ENCODE assay signal across 33 cellular contexts in genomic region chr11:16685914-16686313, GRCh38.
"Had no signal": no experiment of that assay in that cellular context is flagged by ENCODE, and none has a peak within 500 bp of the region (broad histone marks: within the 10 kb centered on the region; RNA-seq: fewer than 3 reads in every experiment).

No MANE protein-coding gene starts in this region.

- H3K9me3 ChIP-seq: ascending aorta, colonic mucosa had no signal

- H3K9me3 Mint-ChIP-seq: activated CD4-positive, alpha-beta T cell treated with anti-CD3 and anti-CD28 coated beads, Interleukin-2, amount 10 ng/mL, durations not matched to agents 24 days and 14 days; activated naive CD4-positive, alpha-beta T cell treated with anti-CD3 and anti-CD28 coated beads, Interleukin-2, amount 10 ng/mL, durations not matched to agents 7 days and 5 days; activated naive CD4-positive, alpha-beta T cell treated with anti-CD3 and anti-CD28 coated beads, Interleukin-2, amount 50 U/mL, for 72 hours; activated naive CD8-positive, alpha-beta T cell treated with anti-CD3 and anti-CD28 coated beads, Interleukin-2, amount 10 ng/mL, durations not matched to agents 7 days and 5 days; activated T-helper 2 cell treated with anti-CD3 and anti-CD28 coated beads, Interferon-gamma antibody, Interleukin-2, Interleukin-4, amounts not matched to agents 10 μg/mL and 5 μg/mL and 100 μg/mL, durations not matched to agents 14 hours and 24 hours and 36 hours; T-helper 2 cell treated with Interferon-gamma antibody and Interleukin-4, amounts not matched to agents 5 μg/mL and 100 μg/mL, for 36 hours had no signal

- H3K36me3 Mint-ChIP-seq: activated CD4-positive, alpha-beta memory T cell treated with anti-CD3 and anti-CD28 coated beads for 36 hours; activated CD8-positive, alpha-beta memory T cell treated with anti-CD3 and anti-CD28 coated beads, Interleukin-2, amount 10 ng/mL, durations not matched to agents 7 days and 5 days; activated naive CD4-positive, alpha-beta T cell treated with anti-CD3 and anti-CD28 coated beads, Interleukin-2, amount 10 ng/mL, durations not matched to agents 7 days and 5 days; activated naive CD8-positive, alpha-beta T cell treated with anti-CD3 and anti-CD28 coated beads, Interleukin-2, amount 10 ng/mL, durations not matched to agents 7 days and 5 days; brain had no signal

- FAIRE-seq: frontal cortex had no signal

- H3K4me3 ChIP-seq: ascending aorta, breast epithelium, cardiac muscle cell, colonic mucosa had no signal

- ATAC-seq: activated CD4-positive, alpha-beta T cell treated with anti-CD3 and anti-CD28 coated beads for 36 hours; activated CD8-positive, alpha-beta memory T cell treated with anti-CD3 and anti-CD28 coated beads, Interleukin-2, amount 10 ng/mL, durations not matched to agents 7 days and 5 days; activated CD8-positive, alpha-beta T cell treated with anti-CD3 and anti-CD28 coated beads, Interleukin-2, amount 10 ng/mL, durations not matched to agents 7 days and 5 days; activated naive CD4-positive, alpha-beta T cell treated with anti-CD3 and anti-CD28 coated beads, Interleukin-2, amount 50 U/mL, for 72 hours; esophagus mucosa; T-helper 17 cell had no signal

- H3K4me1 ChIP-seq: ascending aorta, breast epithelium, colonic mucosa had no signal

- DNase-seq: activated CD4-positive, alpha-beta memory T cell treated with anti-CD3 and anti-CD28 coated beads for 36 hours; activated CD4-positive, alpha-beta T cell treated with anti-CD3 and anti-CD28 coated beads for 36 hours; activated CD4-positive, alpha-beta T cell treated with anti-CD3 and anti-CD28 coated beads, Interleukin-2, amount 10 ng/mL, durations not matched to agents 24 days and 14 days; activated CD4-positive, CD25-positive, alpha-beta regulatory T cell; activated CD4-positive, CD25-positive, alpha-beta regulatory T cell treated with anti-CD3 and anti-CD28 coated beads, Interleukin-2, amount 50 U/mL, for 72 hours; activated CD8-positive, alpha-beta memory T cell treated with anti-CD3 and anti-CD28 coated beads, Interleukin-2, amount 10 ng/mL, durations not matched to agents 7 days and 5 days; activated CD8-positive, alpha-beta memory T cell treated with anti-CD3 and anti-CD28 coated beads, Interleukin-2, amount 50 U/mL, for 4 hours; activated CD8-positive, alpha-beta T cell treated with anti-CD3 and anti-CD28 coated beads, Interleukin-2, amount 10 ng/mL, durations not matched to agents 7 days and 5 days; activated gamma-delta T cell; activated naive CD4-positive, alpha-beta T cell; activated naive CD4-positive, alpha-beta T cell treated with anti-CD3 and anti-CD28 coated beads, Interleukin-2, amount 10 ng/mL, durations not matched to agents 7 days and 5 days; activated naive CD8-positive, alpha-beta T cell treated with anti-CD3 and anti-CD28 coated beads, Interleukin-2, amount 10 ng/mL, durations not matched to agents 7 days and 5 days; activated T-cell treated with anti-CD3 and anti-CD28 coated beads, Interleukin-2, amount 50 U/mL, for 1 hour; activated T-cell treated with anti-CD3 and anti-CD28 coated beads, Interleukin-2, amount 50 U/mL, for 48 hours; central memory CD4-positive, alpha-beta T cell; cerebellar nuclear complex; colonic mucosa; effector CD8-positive, alpha-beta T cell; foreskin fibroblast; head of caudate nucleus; T-helper 17 cell; T1000; WERI-Rb-1 had no signal

- H3K27ac Mint-ChIP-seq: activated CD4-positive, alpha-beta memory T cell treated with anti-CD3 and anti-CD28 coated beads for 36 hours; activated CD4-positive, alpha-beta T cell treated with anti-CD3 and anti-CD28 coated beads for 36 hours; activated CD4-positive, alpha-beta T cell treated with anti-CD3 and anti-CD28 coated beads, Interleukin-2, amount 10 ng/mL, durations not matched to agents 24 days and 14 days; activated CD8-positive, alpha-beta memory T cell treated with anti-CD3 and anti-CD28 coated beads, Interleukin-2, amount 10 ng/mL, durations not matched to agents 7 days and 5 days; activated CD8-positive, alpha-beta T cell treated with anti-CD3 and anti-CD28 coated beads, Interleukin-2, amount 10 ng/mL, durations not matched to agents 7 days and 5 days; activated naive CD4-positive, alpha-beta T cell treated with anti-CD3 and anti-CD28 coated beads, Interleukin-2, amount 10 ng/mL, durations not matched to agents 7 days and 5 days; activated naive CD4-positive, alpha-beta T cell treated with anti-CD3 and anti-CD28 coated beads, Interleukin-2, amount 50 U/mL, for 72 hours; activated naive CD8-positive, alpha-beta T cell treated with anti-CD3 and anti-CD28 coated beads, Interleukin-2, amount 10 ng/mL, durations not matched to agents 7 days and 5 days; activated T-helper 1 cell treated with anti-CD3 and anti-CD28 coated beads, Interleukin-12 subunit alpha, Interleukin-12 subunit beta, Interleukin-2, Interleukin-4 antibody, amounts not matched to agents 30 ng/mL and 10 ng/mL and 1 ng/mL, durations not matched to agents 14 hours and 24 hours and 36 hours; activated T-helper 2 cell treated with anti-CD3 and anti-CD28 coated beads, Interferon-gamma antibody, Interleukin-2, Interleukin-4, amounts not matched to agents 10 μg/mL and 5 μg/mL and 100 μg/mL, durations not matched to agents 14 hours and 24 hours and 36 hours; brain; T-helper 17 cell; T-helper 2 cell treated with Interferon-gamma antibody and Interleukin-4, amounts not matched to agents 5 μg/mL and 100 μg/mL, for 36 hours had no signal

- H3K27ac ChIP-seq: ascending aorta, breast epithelium, cardiac muscle cell, colonic mucosa, WERI-Rb-1 had no signal

- H3K36me3 ChIP-seq: ascending aorta, breast epithelium, cardiac muscle cell, colonic mucosa, WERI-Rb-1 had no signal

- H3K27me3 ChIP-seq: ascending aorta, breast epithelium, colonic mucosa had no signal

- H3K4me3 Mint-ChIP-seq: activated CD4-positive, alpha-beta memory T cell treated with anti-CD3 and anti-CD28 coated beads for 36 hours; activated CD4-positive, alpha-beta T cell treated with anti-CD3 and anti-CD28 coated beads for 36 hours; activated CD4-positive, alpha-beta T cell treated with anti-CD3 and anti-CD28 coated beads, Interleukin-2, amount 10 ng/mL, durations not matched to agents 24 days and 14 days; activated CD8-positive, alpha-beta memory T cell treated with anti-CD3 and anti-CD28 coated beads, Interleukin-2, amount 10 ng/mL, durations not matched to agents 7 days and 5 days; activated CD8-positive, alpha-beta T cell treated with anti-CD3 and anti-CD28 coated beads, Interleukin-2, amount 10 ng/mL, durations not matched to agents 7 days and 5 days; activated naive CD4-positive, alpha-beta T cell treated with anti-CD3 and anti-CD28 coated beads, Interleukin-2, amount 10 ng/mL, durations not matched to agents 7 days and 5 days; activated naive CD8-positive, alpha-beta T cell treated with anti-CD3 and anti-CD28 coated beads, Interleukin-2, amount 10 ng/mL, durations not matched to agents 7 days and 5 days; activated T-helper 1 cell treated with anti-CD3 and anti-CD28 coated beads, Interleukin-12 subunit alpha, Interleukin-12 subunit beta, Interleukin-2, Interleukin-4 antibody, amounts not matched to agents 30 ng/mL and 10 ng/mL and 1 ng/mL, durations not matched to agents 14 hours and 24 hours and 36 hours; brain; T-helper 17 cell; T-helper 2 cell treated with Interferon-gamma antibody and Interleukin-4, amounts not matched to agents 5 μg/mL and 100 μg/mL, for 36 hours had no signal

- H3K4me1 Mint-ChIP-seq: activated CD4-positive, alpha-beta T cell treated with anti-CD3 and anti-CD28 coated beads for 36 hours; activated CD4-positive, alpha-beta T cell treated with anti-CD3 and anti-CD28 coated beads, Interleukin-2, amount 10 ng/mL, durations not matched to agents 24 days and 14 days; activated CD8-positive, alpha-beta memory T cell treated with anti-CD3 and anti-CD28 coated beads, Interleukin-2, amount 10 ng/mL, durations not matched to agents 7 days and 5 days; activated naive CD4-positive, alpha-beta T cell treated with anti-CD3 and anti-CD28 coated beads, Interleukin-2, amount 10 ng/mL, durations not matched to agents 7 days and 5 days; activated naive CD8-positive, alpha-beta T cell treated with anti-CD3 and anti-CD28 coated beads, Interleukin-2, amount 10 ng/mL, durations not matched to agents 7 days and 5 days; brain; T-helper 17 cell had no signal
